Comparison of ENCODE assay signal across 1 cellular context in genomic region chr5:69414885-69415583, GRCh38.
TF ChIP-seq lines count a peak whose summit lies in the region.

A gene with protein sequence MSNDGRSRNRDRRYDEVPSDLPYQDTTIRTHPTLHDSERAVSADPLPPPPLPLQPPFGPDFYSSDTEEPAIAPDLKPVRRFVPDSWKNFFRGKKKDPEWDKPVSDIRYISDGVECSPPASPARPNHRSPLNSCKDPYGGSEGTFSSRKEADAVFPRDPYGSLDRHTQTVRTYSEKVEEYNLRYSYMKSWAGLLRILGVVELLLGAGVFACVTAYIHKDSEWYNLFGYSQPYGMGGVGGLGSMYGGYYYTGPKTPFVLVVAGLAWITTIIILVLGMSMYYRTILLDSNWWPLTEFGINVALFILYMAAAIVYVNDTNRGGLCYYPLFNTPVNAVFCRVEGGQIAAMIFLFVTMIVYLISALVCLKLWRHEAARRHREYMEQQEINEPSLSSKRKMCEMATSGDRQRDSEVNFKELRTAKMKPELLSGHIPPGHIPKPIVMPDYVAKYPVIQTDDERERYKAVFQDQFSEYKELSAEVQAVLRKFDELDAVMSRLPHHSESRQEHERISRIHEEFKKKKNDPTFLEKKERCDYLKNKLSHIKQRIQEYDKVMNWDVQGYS (plus strand): TSS chr5:69415116. CDS start chr5:69419386, 4,270 bp downstream.

TF ChIP-seq in GM23338, 12 proteins besides CTCF, POLR2A, EP300 and RAD21 (continued from another document):
- TF ChIP-seq, protein P1, sequence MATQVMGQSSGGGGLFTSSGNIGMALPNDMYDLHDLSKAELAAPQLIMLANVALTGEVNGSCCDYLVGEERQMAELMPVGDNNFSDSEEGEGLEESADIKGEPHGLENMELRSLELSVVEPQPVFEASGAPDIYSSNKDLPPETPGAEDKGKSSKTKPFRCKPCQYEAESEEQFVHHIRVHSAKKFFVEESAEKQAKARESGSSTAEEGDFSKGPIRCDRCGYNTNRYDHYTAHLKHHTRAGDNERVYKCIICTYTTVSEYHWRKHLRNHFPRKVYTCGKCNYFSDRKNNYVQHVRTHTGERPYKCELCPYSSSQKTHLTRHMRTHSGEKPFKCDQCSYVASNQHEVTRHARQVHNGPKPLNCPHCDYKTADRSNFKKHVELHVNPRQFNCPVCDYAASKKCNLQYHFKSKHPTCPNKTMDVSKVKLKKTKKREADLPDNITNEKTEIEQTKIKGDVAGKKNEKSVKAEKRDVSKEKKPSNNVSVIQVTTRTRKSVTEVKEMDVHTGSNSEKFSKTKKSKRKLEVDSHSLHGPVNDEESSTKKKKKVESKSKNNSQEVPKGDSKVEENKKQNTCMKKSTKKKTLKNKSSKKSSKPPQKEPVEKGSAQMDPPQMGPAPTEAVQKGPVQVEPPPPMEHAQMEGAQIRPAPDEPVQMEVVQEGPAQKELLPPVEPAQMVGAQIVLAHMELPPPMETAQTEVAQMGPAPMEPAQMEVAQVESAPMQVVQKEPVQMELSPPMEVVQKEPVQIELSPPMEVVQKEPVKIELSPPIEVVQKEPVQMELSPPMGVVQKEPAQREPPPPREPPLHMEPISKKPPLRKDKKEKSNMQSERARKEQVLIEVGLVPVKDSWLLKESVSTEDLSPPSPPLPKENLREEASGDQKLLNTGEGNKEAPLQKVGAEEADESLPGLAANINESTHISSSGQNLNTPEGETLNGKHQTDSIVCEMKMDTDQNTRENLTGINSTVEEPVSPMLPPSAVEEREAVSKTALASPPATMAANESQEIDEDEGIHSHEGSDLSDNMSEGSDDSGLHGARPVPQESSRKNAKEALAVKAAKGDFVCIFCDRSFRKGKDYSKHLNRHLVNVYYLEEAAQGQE (IDR thresholded peaks at IDR 0.05; ENCODE audit: unreplicated experiment) = peak; percentile 9
- peak; percentile 81 for TF ChIP-seq POLR2AphosphoS5 (IDR thresholded peaks at IDR 0.05; ENCODE audit: low read depth)
- TF ChIP-seq CREB1 (CRISPR knock-in tag; IDR thresholded peaks at IDR 0.05; ENCODE audit: low read depth) = peak; percentile 69
- TF ChIP-seq ZNF114 (CRISPR knock-in tag; IDR thresholded peaks at IDR 0.05) = no peak
TF ChIP-seq in GM23338: peak in this region for 3.
